ENCODE assay signal across 32 cellular contexts in the genomic region with DNA sequence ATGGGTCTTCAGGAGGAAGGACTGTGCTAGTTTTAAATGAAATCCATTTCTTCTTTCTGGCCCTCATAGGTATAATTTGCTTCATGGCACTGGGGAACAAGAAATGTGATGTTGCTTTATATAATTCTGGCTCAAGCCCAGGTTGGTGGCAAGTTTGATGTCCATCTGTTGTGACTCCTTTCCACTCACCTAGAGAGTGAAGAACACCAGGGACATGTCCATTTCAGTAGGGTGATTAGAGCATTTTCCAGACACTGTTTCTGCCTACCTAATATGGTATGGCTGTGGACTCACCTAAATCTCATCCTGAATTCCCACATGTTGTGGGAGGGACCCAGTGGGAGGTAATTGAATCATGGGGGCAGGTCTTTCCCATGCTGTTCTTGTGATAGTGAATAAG.
"Had no signal": no experiment of that assay in that cellular context is flagged by ENCODE, and none has a peak within 500 bp of the region (broad histone marks: within the 10 kb centered on the region; RNA-seq: fewer than 3 reads in every experiment).

No MANE protein-coding gene starts in this region.

- H3K36me3 ChIP-seq: adrenal gland, ascending aorta, brain microvascular endothelial cell, breast epithelium, cardiac muscle cell had no signal

- H3K4me1 ChIP-seq: adrenal gland, ascending aorta, body of pancreas, breast epithelium had no signal

- ATAC-seq: activated naive CD4-positive, alpha-beta T cell treated with anti-CD3 and anti-CD28 coated beads, Interleukin-2, amount 50 U/mL, for 72 hours; activated naive CD8-positive, alpha-beta T cell treated with anti-CD3 and anti-CD28 coated beads, Interleukin-2, amount 50 U/mL, for 24 hours; activated T-cell treated with anti-CD3 and anti-CD28 coated beads, Interleukin-2, amount 50 U/mL, for 4 hours; activated T-cell treated with anti-CD3 and anti-CD28 coated beads, Interleukin-2, amount 50 U/mL, for 72 hours; activated T-helper 17 cell treated with anti-CD3 and anti-CD28 coated beads, Interleukin-2, amount 50 U/mL, for 72 hours; body of pancreas had no signal

- H3K27ac ChIP-seq: adrenal gland, ascending aorta, body of pancreas, brain microvascular endothelial cell, breast epithelium, cardiac muscle cell had no signal

- H3K4me3 ChIP-seq: adrenal gland, ascending aorta, body of pancreas, breast epithelium, cardiac muscle cell had no signal

- DNase-seq: activated effector memory CD4-positive, alpha-beta T cell treated with anti-CD3 and anti-CD28 coated beads, Interleukin-2, amount 50 U/mL, for 16 hours; activated effector memory CD4-positive, alpha-beta T cell treated with Interleukin-2 at 50 U/mL for 16 hours; activated gamma-delta T cell; activated gamma-delta T cell treated with Interleukin-2 at 50 U/mL for 16 hours; activated naive CD4-positive, alpha-beta T cell; activated naive CD4-positive, alpha-beta T cell treated with anti-CD3 and anti-CD28 coated beads for 36 hours; activated naive CD4-positive, alpha-beta T cell treated with anti-CD3 and anti-CD28 coated beads, Interleukin-2, amount 10 ng/mL, durations not matched to agents 7 days and 5 days; activated naive CD4-positive, alpha-beta T cell treated with anti-CD3 and anti-CD28 coated beads, Interleukin-2, amount 50 U/mL, for 16 hours; activated naive CD4-positive, alpha-beta T cell treated with Interleukin-2 at 50 U/mL for 16 hours; activated naive CD8-positive, alpha-beta T cell treated with anti-CD3 and anti-CD28 coated beads for 36 hours; activated naive CD8-positive, alpha-beta T cell treated with anti-CD3 and anti-CD28 coated beads, Interleukin-2, amount 10 ng/mL, durations not matched to agents 7 days and 5 days; activated naive CD8-positive, alpha-beta T cell treated with anti-CD3 and anti-CD28 coated beads, Interleukin-2, amount 50 U/mL, for 24 hours; activated T-cell treated with anti-CD3 and anti-CD28 coated beads, Interleukin-2, amount 50 U/mL, for 1 hour; activated T-cell treated with anti-CD3 and anti-CD28 coated beads, Interleukin-2, amount 50 U/mL, for 24 hours; activated T-cell treated with anti-CD3 and anti-CD28 coated beads, Interleukin-2, amount 50 U/mL, for 4 hours; activated T-cell treated with anti-CD3 and anti-CD28 coated beads, Interleukin-2, amount 50 U/mL, for 48 hours; activated T-cell treated with anti-CD3 and anti-CD28 coated beads, Interleukin-2, amount 50 U/mL, for 72 hours; adrenal gland; amniotic stem cell; amygdala; anterior cingulate cortex; aorta; body of pancreas; brain microvascular endothelial cell; caudate nucleus; central memory CD4-positive, alpha-beta T cell; cerebellar nuclear complex had no signal

- H3K9me3 ChIP-seq: adrenal gland, ascending aorta, body of pancreas, breast epithelium had no signal

- H3K27me3 ChIP-seq: adrenal gland, ascending aorta, body of pancreas, brain microvascular endothelial cell, breast epithelium, cardiac muscle cell had no signal
